Comparison of ENCODE assay signal across 15 cellular contexts in the genomic region with DNA sequence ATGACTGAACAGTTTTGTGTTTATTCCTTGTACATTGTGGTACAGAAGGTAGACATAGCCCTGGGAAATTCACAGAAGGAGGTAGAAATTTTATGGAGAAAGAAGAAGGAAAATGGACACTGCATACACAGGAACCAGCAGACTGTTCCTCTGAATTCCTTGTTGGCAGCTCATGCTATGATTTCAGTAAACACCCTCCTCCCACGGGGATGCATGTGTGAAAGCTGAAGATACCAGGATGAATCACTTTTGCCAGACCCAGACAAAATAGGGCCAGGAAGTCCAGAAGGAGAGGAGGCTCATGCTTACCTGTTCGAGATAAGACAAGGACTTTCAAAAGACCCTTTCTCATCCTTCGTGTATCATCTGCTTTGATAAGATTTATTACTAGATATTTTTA.
A peak's percentile ranks its signal among the peaks of the same experiment; 100 is the strongest.
DNase-seq lines count a peak whose midpoint lies in the region; ATAC-seq and TF ChIP-seq lines count a peak whose summit lies in the region.
"Had no signal": no experiment of that assay in that cellular context is flagged by ENCODE, and none has a peak within 500 bp of the region (broad histone marks: within the 10 kb centered on the region; RNA-seq: fewer than 3 reads in every experiment).

No MANE protein-coding gene starts in this region.

- no peaks in the 10 kb centered on the region for H3K27me3 ChIP-seq in IMR-90 (ENCODE audit: control insufficient read depth, insufficient read depth, low read length)
- no peaks in the 10 kb centered on the region for H3K27me3 ChIP-seq in brain microvascular endothelial cell (replicated peaks)
- H3K27me3 ChIP-seq in hepatocyte = peaks cover 3% of the 10 kb centered on the region
- H3K27me3 ChIP-seq: adrenal gland, tibial nerve had no signal

- no TSS peak for BruUV-seq in IMR-90 (replicated peaks; lab: Mats Ljungman, UMichigan)

- no peak overlapping the region for H3K56ac ChIP-seq in IMR-90 (ENCODE audit: extremely low read depth, insufficient read depth, low read length)

- no peak overlapping the region for H2BK5ac ChIP-seq in IMR-90 (ENCODE audit: low read depth, low read length, poor library complexity, severe bottlenecking)

- H3K18ac ChIP-seq in IMR-90 (ENCODE audit: low read depth, low read length) = no peak overlapping the region

- no peak overlapping the region for H4K8ac ChIP-seq in IMR-90 (ENCODE audit: low read depth in 2 of 2, low read length in 2 of 2)

- no peaks in the 10 kb centered on the region for H3K9me1 ChIP-seq in IMR-90 (ENCODE audit: insufficient read depth, low read length)

- no peak overlapping the region for H4K91ac ChIP-seq in IMR-90 (ENCODE audit: insufficient read depth, low read depth, low read length)

- no peak for TF ChIP-seq CTCF in IMR-90 (conservative IDR thresholded peaks at IDR 0.05; ENCODE audit: low read depth, low read length)
- TF ChIP-seq CTCF in brain microvascular endothelial cell (IDR thresholded peaks at IDR 0.05; ENCODE audit: low read depth, low read length, missing control alignments) = no peak
- TF ChIP-seq CTCF in hepatocyte (IDR thresholded peaks at IDR 0.05; ENCODE audit: poor library complexity) = no peak

- WGBS in IMR-90 (ENCODE audit: extremely low coverage in 2 of 2, insufficient read length in 1 of 2), 2 experiments = no CpG with 5 or more reads among the region's 3 CpGs
- WGBS in hepatocyte (ENCODE audit: low lambda C conversion rate, missing lambda C conversion rate) = 48% methylated on average over 3 of the region's 3 CpGs

- no peak overlapping the region for H3K14ac ChIP-seq in IMR-90 (replicated peaks; ENCODE audit: low read depth, low read length)

- H3K23ac ChIP-seq in IMR-90 (ENCODE audit: low read depth, low read length) = no peak overlapping the region

- dilution Hi-C loops in IMR-90 (cut with HindIII; ENCODE audit: low sequenced_read_pairs, unreplicated experiment) = no loop called here

- no peak overlapping the region for H2BK20ac ChIP-seq in IMR-90 (ENCODE audit: low read depth, low read length)

- no peaks in the 10 kb centered on the region for H4K20me1 ChIP-seq in IMR-90 (ENCODE audit: insufficient read depth, low read length)
- no peaks in the 10 kb centered on the region for H4K20me1 ChIP-seq in hepatocyte (ENCODE audit: insufficient read depth, poor library complexity, severe bottlenecking)

- in situ Hi-C loops in IMR-90 (cut with MboI; ENCODE audit: low sequenced_read_pairs) = no loop called here
- in situ Hi-C loops in brain microvascular endothelial cell (cut with HindIII; ENCODE audit: low pct_ligation_motif_present, low sequenced_read_pairs) = no loop called here

- H2BK15ac ChIP-seq in IMR-90 (ENCODE audit: low read depth, low read length) = no peak overlapping the region

- no peak overlapping the region for H3K27ac ChIP-seq in IMR-90 (ENCODE audit: insufficient read depth, low read length)
- H3K27ac ChIP-seq in brain microvascular endothelial cell = peak overlapping the region; percentile 46
- no peak overlapping the region for H3K27ac ChIP-seq in hepatocyte
- H3K27ac ChIP-seq: adrenal gland, esophagus muscularis mucosa, tibial nerve had no signal

- no peak for TF ChIP-seq RAD21 in IMR-90 (IDR thresholded peaks at IDR 0.05; ENCODE audit: low read length)

- no peak overlapping the region for H2AK9ac ChIP-seq in IMR-90 (replicated peaks; ENCODE audit: low read depth, low read length, poor library complexity)

- no peaks in the 10 kb centered on the region for H3K9me2 ChIP-seq in hepatocyte (replicated peaks; ENCODE audit: insufficient read depth)

- intact Hi-C loops in IMR-90 (cut with micrococcal nuclease) = no loop called here

- POLR2A ChIA-PET in IMR-90 (lab: Charles Lee; ENCODE audit: unreplicated experiment) (no interaction called here), HEK293T (lab: Yijun Ruan, JAX) (no interaction called here)

- no peak overlapping the region for H3K9ac ChIP-seq in IMR-90 (ENCODE audit: low read depth, low read length)

- CTCF ChIA-PET in IMR-90 (lab: Yijun Ruan, JAX) (no interaction called here), HEK293T (lab: Yijun Ruan, JAX) (interaction anchor here (0.7 kb wide), 1 partner anchor 101 kb away, joined by 4 read pairs; no protein-coding TSS in a partner anchor)

- no peaks in the 10 kb centered on the region for H3K9me3 ChIP-seq in IMR-90 (ENCODE audit: control insufficient read depth, insufficient read depth, low read length)
- H3K9me3 ChIP-seq in hepatocyte (ENCODE audit: low read depth) = no peaks in the 10 kb centered on the region
- H3K9me3 ChIP-seq: adrenal gland, esophagus muscularis mucosa, tibial nerve had no signal

- no peaks in the 10 kb centered on the region for H3K4me1 ChIP-seq in IMR-90 (ENCODE audit: control insufficient read depth, insufficient read depth, low read length)
- H3K4me1 ChIP-seq in hepatocyte (ENCODE audit: insufficient read depth) = peaks cover 16% of the 10 kb centered on the region
- H3K4me1 ChIP-seq: adrenal gland, esophagus muscularis mucosa, tibial nerve had no signal

- H3K79me2 ChIP-seq in hepatocyte = no peaks in the 10 kb centered on the region

- H3K4me3 ChIP-seq in IMR-90 (ENCODE audit: insufficient read depth, low read depth, low read length) (no peak overlapping the region), brain microvascular endothelial cell (ENCODE audit: low read depth, low read length) (no peak overlapping the region), hepatocyte (no peak overlapping the region)
- H3K4me3 ChIP-seq: adrenal gland, esophagus muscularis mucosa, tibial nerve had no signal

- H2AFZ ChIP-seq in IMR-90 (replicated peaks; ENCODE audit: low read length, poor library complexity) (no peak overlapping the region), hepatocyte (no peak overlapping the region)

- H3K79me1 ChIP-seq in IMR-90 (ENCODE audit: low read depth in 1 of 2, low read length in 2 of 2) = no peaks in the 10 kb centered on the region

- no peak for TF ChIP-seq POLR2A in IMR-90 (IDR thresholded peaks at IDR 0.05; ENCODE audit: low read depth, low read length)

- DNase-seq in IMR-90 = peak; percentile 17
- DNase-seq in brain microvascular endothelial cell = peak; percentile 88
- peak; percentile 43 for DNase-seq in hepatocyte (ENCODE audit: low spot score)
- peak; percentile 63 for DNase-seq in superior temporal gyrus (ENCODE audit: extremely low spot score)
- no peak for DNase-seq in NCI-H2171 (lab: John Stamatoyannopoulos, UW)
- no peak for DNase-seq in HEK293T (ENCODE audit: extremely low spot score)
- DNase-seq: activated CD8-positive, alpha-beta memory T cell treated with anti-CD3 and anti-CD28 coated beads for 24 hours; adrenal gland; left colon; NCI-H748 treated with DMSO at 0.1 percent for 48 hours; small intestine had no signal

- no peak overlapping the region for H3K4me2 ChIP-seq in IMR-90 (ENCODE audit: low read depth, low read length)
- H3K4me2 ChIP-seq in hepatocyte = no peak overlapping the region

- H4K5ac ChIP-seq in IMR-90 (ENCODE audit: low read depth, low read length) = no peak overlapping the region

- H3K36me3 ChIP-seq in IMR-90 (ENCODE audit: control insufficient read depth, insufficient read depth, low read length) (no peaks in the 10 kb centered on the region), brain microvascular endothelial cell (replicated peaks) (no peaks in the 10 kb centered on the region), hepatocyte (replicated peaks; ENCODE audit: insufficient read depth, low read depth) (no peaks in the 10 kb centered on the region)
- H3K36me3 ChIP-seq: adrenal gland, esophagus muscularis mucosa, tibial nerve had no signal

- no peak overlapping the region for H3K4ac ChIP-seq in IMR-90 (ENCODE audit: low read depth, low read length)

- no peak overlapping the region for H2AK5ac ChIP-seq in IMR-90 (ENCODE audit: low read depth, low read length)

- ATAC-seq in IMR-90 (ENCODE audit: low read depth) (no peak), HG03520 (IDR thresholded peaks at IDR 0.05; ENCODE audit: unreplicated experiment) (no peak)
- ATAC-seq: left colon, WTC11 had no signal

- no peak overlapping the region for H2BK120ac ChIP-seq in IMR-90 (ENCODE audit: low read depth, low read length)

TF ChIP-seq in IMR-90, 13 proteins besides CTCF, POLR2A, EP300 and RAD21 (continues in another document):
- no peak for TF ChIP-seq CHD1 (IDR thresholded peaks at IDR 0.05; ENCODE audit: low read depth, low read length)
- TF ChIP-seq NFE2L2 (IDR thresholded peaks at IDR 0.05; ENCODE audit: low read depth, low read length) = no peak
- TF ChIP-seq, protein P1, sequence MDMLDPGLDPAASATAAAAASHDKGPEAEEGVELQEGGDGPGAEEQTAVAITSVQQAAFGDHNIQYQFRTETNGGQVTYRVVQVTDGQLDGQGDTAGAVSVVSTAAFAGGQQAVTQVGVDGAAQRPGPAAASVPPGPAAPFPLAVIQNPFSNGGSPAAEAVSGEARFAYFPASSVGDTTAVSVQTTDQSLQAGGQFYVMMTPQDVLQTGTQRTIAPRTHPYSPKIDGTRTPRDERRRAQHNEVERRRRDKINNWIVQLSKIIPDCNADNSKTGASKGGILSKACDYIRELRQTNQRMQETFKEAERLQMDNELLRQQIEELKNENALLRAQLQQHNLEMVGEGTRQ (IDR thresholded peaks at IDR 0.05; ENCODE audit: low read depth, low read length) = no peak
- TF ChIP-seq MAZ (IDR thresholded peaks at IDR 0.05; ENCODE audit: borderline replicate concordance, low read depth, low read length) = no peak
- no peak for TF ChIP-seq MAFK (IDR thresholded peaks at IDR 0.05; ENCODE audit: low read depth, low read length)
- no peak for TF ChIP-seq RFX5 (IDR thresholded peaks at IDR 0.05; ENCODE audit: low read depth, low read length)
- no peak for TF ChIP-seq SMC3 (IDR thresholded peaks at IDR 0.05; ENCODE audit: low read depth, low read length)
- no peak for TF ChIP-seq MXI1 (IDR thresholded peaks at IDR 0.05; ENCODE audit: borderline replicate concordance, low read depth, low read length)

TF ChIP-seq in HEK293T, 16 proteins besides CTCF, POLR2A, EP300 and RAD21:
- TF ChIP-seq SP1 (IDR thresholded peaks at IDR 0.05) = no peak
- no peak for TF ChIP-seq CTBP1 (IDR thresholded peaks at IDR 0.05; ENCODE audit: borderline replicate concordance)

Comparison
In these comparisons a context has a peak if more than half of its experiments do, and no peak if none do; other contexts are left out.
1. DNase-seq: peak in IMR-90 (single experiment), brain microvascular endothelial cell (single experiment), hepatocyte (single experiment) and superior temporal gyrus (single experiment); none in NCI-H2171 (single experiment) and HEK293T (single experiment).